ENCODE assay signal across 16 cellular contexts in genomic region chr20:44020406-44021148, GRCh38.
A peak's percentile ranks its signal among the peaks of the same experiment; 100 is the strongest.
DNase-seq lines count a peak whose midpoint lies in the region; ATAC-seq and FAIRE-seq lines count a peak whose summit lies in the region.
"Had no signal": no experiment of that assay in that cellular context is flagged by ENCODE, and none has a peak within 500 bp of the region (broad histone marks: within the 10 kb centered on the region; RNA-seq: fewer than 3 reads in every experiment).

No MANE protein-coding gene starts in this region.

- no peaks in the 10 kb centered on the region for H3K36me3 ChIP-seq in KOPT-K1 (ENCODE audit: insufficient read depth, low read length)

- no peaks in the 10 kb centered on the region for H3K36me3 Mint-ChIP-seq in naive thymus-derived CD8-positive, alpha-beta T cell
- H3K36me3 Mint-ChIP-seq: activated naive CD4-positive, alpha-beta T cell treated with anti-CD3 and anti-CD28 coated beads, Interleukin-2, amount 50 U/mL, for 72 hours; type B pancreatic cell had no signal

- no peak overlapping the region for H3K27ac Mint-ChIP-seq in naive thymus-derived CD8-positive, alpha-beta T cell
- H3K27ac Mint-ChIP-seq: type B pancreatic cell had no signal

- no peak for ATAC-seq in naive thymus-derived CD8-positive, alpha-beta T cell

- peak; percentile 48 for DNase-seq in activated effector memory CD4-positive, alpha-beta T cell treated with anti-CD3 and anti-CD28 coated beads, Interleukin-2, amount 50 U/mL, for 16 hours
- DNase-seq in activated effector memory CD4-positive, alpha-beta T cell treated with Interleukin-2 at 50 U/mL for 16 hours, result no peak
- DNase-seq in activated CD8-positive, alpha-beta memory T cell treated with anti-CD3 and anti-CD28 coated beads, Interleukin-2, amount 50 U/mL, for 48 hours, result peak; percentile 42
- DNase-seq in naive thymus-derived CD8-positive, alpha-beta T cell, result no peak
- no peak for DNase-seq in NCI-H526 (lab: John Stamatoyannopoulos, UW)
- DNase-seq in NCI-H2227 (lab: John Stamatoyannopoulos, UW; ENCODE audit: unreplicated experiment), result no peak
- DNase-seq in frontal cortex (ENCODE audit: low spot score in 2 of 2), result no peak
- DNase-seq: Kasumi-1, NCI-H2081, occipital lobe had no signal

- POLR2A ChIA-PET in naive thymus-derived CD8-positive, alpha-beta T cell (lab: Charles Lee), result interaction anchor here (1.0 kb wide), 1 partner anchor 8 kb away, joined by 4 read pairs; no protein-coding TSS in a partner anchor

- peak overlapping the region in 7 of 10 donors; percentile 26 to 82 (median 73) for H3K4me3 Mint-ChIP-seq in naive thymus-derived CD8-positive, alpha-beta T cell
- H3K4me3 Mint-ChIP-seq: type B pancreatic cell had no signal

- peaks cover 20 to 38% (median 36%) of the 10 kb centered on the region in 4 donors for H3K4me1 Mint-ChIP-seq in naive thymus-derived CD8-positive, alpha-beta T cell

- no peak for FAIRE-seq in frontal cortex (lab: Jason Lieb, UNC)
- FAIRE-seq: bronchial epithelial cell had no signal

- H3K27ac ChIP-seq in KOPT-K1 (ENCODE audit: low read depth, low read length, poor library complexity, severe bottlenecking), result peak overlapping the region; percentile 19
- H3K27ac ChIP-seq: HL-60, SK-N-MC had no signal

- peaks cover 2 to 20% (median 6%) of the 10 kb centered on the region in 5 donors for H3K27me3 Mint-ChIP-seq in naive thymus-derived CD8-positive, alpha-beta T cell

- H3K9me3 ChIP-seq in KOPT-K1 (ENCODE audit: insufficient read depth, low read length, poor library complexity, severe bottlenecking), result no peaks in the 10 kb centered on the region

- no peaks in the 10 kb centered on the region for H3K9me3 Mint-ChIP-seq in naive thymus-derived CD8-positive, alpha-beta T cell
- H3K9me3 Mint-ChIP-seq: activated naive CD4-positive, alpha-beta T cell treated with anti-CD3 and anti-CD28 coated beads, Interleukin-2, amount 50 U/mL, for 72 hours; type B pancreatic cell had no signal

Comparison
In these comparisons a context has a peak if more than half of its experiments do, and no peak if none do; other contexts are left out.
1. DNase-seq: peak in activated effector memory CD4-positive, alpha-beta T cell treated with anti-CD3 and anti-CD28 coated beads, Interleukin-2, amount 50 U/mL, for 16 hours (single experiment) and activated CD8-positive, alpha-beta memory T cell treated with anti-CD3 and anti-CD28 coated beads, Interleukin-2, amount 50 U/mL, for 48 hours (single experiment); none in activated effector memory CD4-positive, alpha-beta T cell treated with Interleukin-2 at 50 U/mL for 16 hours (single experiment), naive thymus-derived CD8-positive, alpha-beta T cell (0 of 10), NCI-H526 (0 of 2), NCI-H2227 (single experiment) and frontal cortex (0 of 2).